32 cellular contexts compared by ENCODE assay signal in the genomic region with DNA sequence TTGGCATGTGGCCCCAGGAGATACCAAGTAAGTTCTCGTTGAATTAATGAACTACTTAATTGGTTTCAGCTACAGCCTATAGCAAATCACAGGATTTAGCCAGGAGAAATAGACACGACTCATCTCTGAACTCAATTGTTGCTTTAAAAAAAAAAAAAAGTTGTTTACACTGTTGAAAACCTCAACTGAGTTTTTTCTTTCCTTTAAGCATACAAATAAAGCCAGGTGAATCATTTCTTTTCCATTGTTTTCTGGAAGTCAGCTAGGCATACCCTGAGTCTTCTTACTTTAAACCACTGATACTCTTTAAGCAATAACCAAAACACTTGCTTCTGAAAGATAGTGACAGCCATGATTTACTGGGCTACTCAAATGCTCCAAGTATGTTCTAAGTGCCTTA. TPM values are rescaled to one million over a fixed set of nuclear protein-coding genes. Genes with fewer than 3 reads are reported as not detected.
"Had no signal": no experiment of that assay in that cellular context is flagged by ENCODE, and none has a peak within 500 bp of the region (broad histone marks: within the 10 kb centered on the region; RNA-seq: fewer than 3 reads in every experiment).

No MANE protein-coding gene starts in this region.

- H3K4me3 ChIP-seq: ascending aorta, esophagus muscularis mucosa, heart right ventricle, left ventricle myocardium inferior, lung, mucosa of descending colon, skin epidermis, thoracic aorta, uterus had no signal

- H3K4me1 ChIP-seq: ascending aorta, esophagus muscularis mucosa, foreskin keratinocyte, heart right ventricle, left ventricle myocardium inferior, uterus had no signal

- DNase-seq: activated CD4-positive, alpha-beta memory T cell treated with anti-CD3 and anti-CD28 coated beads for 36 hours; activated CD4-positive, alpha-beta T cell treated with anti-CD3 and anti-CD28 coated beads, Interleukin-2, amount 10 ng/mL, durations not matched to agents 24 days and 14 days; activated CD8-positive, alpha-beta memory T cell treated with anti-CD3 and anti-CD28 coated beads, Interleukin-2, amount 50 U/mL, for 4 hours; activated effector memory CD4-positive, alpha-beta T cell treated with anti-CD3 and anti-CD28 coated beads, Interleukin-2, amount 50 U/mL, for 16 hours; activated naive CD4-positive, alpha-beta T cell treated with anti-CD3 and anti-CD28 coated beads for 36 hours; activated naive CD8-positive, alpha-beta T cell treated with anti-CD3 and anti-CD28 coated beads, Interleukin-2, amount 10 ng/mL, durations not matched to agents 7 days and 5 days; activated T-cell treated with anti-CD3 and anti-CD28 coated beads, Interleukin-2, amount 50 U/mL, for 1 hour; central memory CD4-positive, alpha-beta T cell; heart right ventricle; left ventricle myocardium inferior; mesendoderm; mucosa of descending colon; stimulated activated CD4-positive, alpha-beta T cell treated with anti-CD3 and anti-CD28 coated beads, Interleukin-12 subunit alpha, Interleukin-12 subunit beta, amount 100 ng/mL, for 4 hours; stimulated activated CD4-positive, alpha-beta T cell treated with anti-CD3 and anti-CD28 coated beads, Interleukin-4, amount 100 ng/mL, for 1 hour; stimulated activated naive CD8-positive, alpha-beta T cell treated with anti-CD3 and anti-CD28 coated beads, Interleukin-15, Interleukin-2, amounts not matched to agents 100 U/mL and 50 U/mL, for 24 hours; T1000; trophoblast cell; uterus; WERI-Rb-1 had no signal

- H3K27ac ChIP-seq: ascending aorta, esophagus muscularis mucosa, foreskin keratinocyte, heart right ventricle, left ventricle myocardium inferior, skin epidermis, thoracic aorta, uterus had no signal

- H3K36me3 ChIP-seq: ascending aorta, esophagus muscularis mucosa, heart right ventricle, left ventricle myocardium inferior, thoracic aorta, uterus, WERI-Rb-1 had no signal

- H3K27me3 ChIP-seq: ascending aorta, esophagus muscularis mucosa, uterus had no signal

- H3K9me3 ChIP-seq: ascending aorta, esophagus muscularis mucosa, mucosa of descending colon, thoracic aorta, uterus had no signal

RNA-seq across cellular contexts. Expression of a gene that starts 0.8 kb away (rescaled TPM):
- total RNA-seq: activated CD4-positive, alpha-beta memory T cell treated with anti-CD3 and anti-CD28 coated beads for 36 hours; activated CD4-positive, alpha-beta T cell treated with anti-CD3 and anti-CD28 coated beads, Interleukin-2, amount 10 ng/mL, durations not matched to agents 24 days and 14 days; activated CD8-positive, alpha-beta memory T cell treated with anti-CD3 and anti-CD28 coated beads for 36 hours; activated naive CD4-positive, alpha-beta T cell treated with anti-CD3 and anti-CD28 coated beads for 36 hours; activated naive CD8-positive, alpha-beta T cell treated with anti-CD3 and anti-CD28 coated beads, Interleukin-2, amount 10 ng/mL, durations not matched to agents 7 days and 5 days; activated T-helper 1 cell treated with anti-CD3 and anti-CD28 coated beads, Interleukin-12 subunit alpha, Interleukin-12 subunit beta, Interleukin-2, Interleukin-4 antibody, amounts not matched to agents 30 ng/mL and 10 ng/mL and 1 ng/mL, durations not matched to agents 14 hours and 24 hours and 36 hours; ascending aorta; esophagus muscularis mucosa; foreskin keratinocyte; myocyte; natural killer cell treated with Interleukin-12 subunit alpha and Interleukin-12 subunit beta and Interleukin-15 and Interleukin-18, amount 100 ng/mL, for 72 hours; osteocyte; posterior vena cava; subcutaneous adipose tissue; thoracic aorta had no signal
